22 cellular contexts compared by ENCODE assay signal in the genomic region with DNA sequence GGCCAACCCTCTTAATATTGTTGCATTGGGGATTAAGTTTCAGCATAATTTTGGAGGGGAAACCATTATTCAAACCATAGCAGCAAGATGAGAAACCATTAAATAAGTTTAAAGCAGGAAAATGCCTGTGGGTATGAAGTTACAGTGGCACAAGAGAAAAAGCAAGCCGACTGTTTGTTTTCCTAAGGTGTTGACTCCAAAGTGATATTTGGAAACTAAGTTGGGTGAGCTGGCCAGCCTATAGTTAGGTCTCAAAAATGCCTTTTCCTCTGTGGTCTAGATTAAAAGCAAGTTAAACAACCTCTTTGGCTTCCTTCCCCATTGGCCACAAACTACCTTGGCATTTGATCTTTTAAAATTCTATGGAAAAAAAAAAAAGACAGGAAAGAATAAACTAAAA.
"Had no signal": no experiment of that assay in that cellular context is flagged by ENCODE, and none has a peak within 500 bp of the region (broad histone marks: within the 10 kb centered on the region; RNA-seq: fewer than 3 reads in every experiment).

No MANE protein-coding gene starts in this region.

- DNase-seq: hypothalamus; immature natural killer cell; kidney; left colon; left lung; lower lobe of right lung; mammary epithelial cell; mesenchymal stem cell; naive thymus-derived CD8-positive, alpha-beta T cell; ovary; right cardiac atrium; stimulated activated CD4-positive, alpha-beta T cell treated with anti-CD3 and anti-CD28 coated beads, Interleukin-4, amount 100 ng/mL, for 24 hours; stimulated activated naive CD4-positive, alpha-beta T cell; tibial artery; trophoblast cell; upper lobe of right lung had no signal

- H3K4me3 ChIP-seq: left lung, lower lobe of right lung, ovary, skin epidermis, suprapubic skin, thoracic aorta, tibial artery, upper lobe of right lung had no signal

- H3K4me1 ChIP-seq: left lung, lower lobe of right lung, suprapubic skin, tibial artery, upper lobe of right lung had no signal

- H3K9me3 ChIP-seq: neutrophil had no signal

- H3K27me3 ChIP-seq: left lung, neutrophil, ovary, suprapubic skin, tibial artery, upper lobe of right lung had no signal

- ATAC-seq: left colon; left lung; lower lobe of right lung; naive thymus-derived CD8-positive, alpha-beta T cell; right cardiac atrium; sciatic nerve; stimulated activated effector memory CD8-positive, alpha-beta T cell treated with anti-CD3 and anti-CD28 coated beads, Interleukin-12 subunit alpha, Interleukin-12 subunit beta, amount 100 ng/mL, for 72 hours; upper lobe of right lung had no signal

- H3K36me3 ChIP-seq: left lung, lower lobe of right lung, neutrophil, ovary, suprapubic skin, thoracic aorta, upper lobe of right lung had no signal

- H3K27ac ChIP-seq: left lung, lower lobe of right lung, neutrophil, ovary, skin epidermis, suprapubic skin, thoracic aorta, tibial artery, upper lobe of right lung had no signal
